In the genomic region with DNA sequence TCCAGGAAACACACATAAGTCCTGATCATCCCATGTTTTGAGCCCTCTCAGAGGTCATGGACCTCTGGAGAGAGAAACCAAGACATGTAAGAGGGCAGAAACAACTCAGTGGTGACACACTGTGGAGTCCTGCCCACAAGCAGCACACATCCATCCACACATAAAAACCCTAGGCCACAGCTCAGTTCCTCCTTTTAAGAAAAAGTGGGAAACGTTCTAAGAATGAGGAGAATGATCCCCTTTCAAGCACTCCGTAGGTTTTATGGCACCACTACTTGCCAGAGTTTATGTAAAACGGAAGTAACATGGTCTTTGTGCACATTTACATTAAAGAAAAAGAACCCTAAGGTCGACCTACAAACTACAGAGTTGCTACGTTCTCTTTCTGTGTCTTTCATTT, we compare ENCODE assay signal across 27 cellular contexts. TPM values are rescaled to one million over a fixed set of nuclear protein-coding genes. Genes with fewer than 3 reads are reported as not detected.
DNase-seq lines count a peak whose midpoint lies in the region; ATAC-seq and TF ChIP-seq lines count a peak whose summit lies in the region.
"Had no signal": no experiment of that assay in that cellular context is flagged by ENCODE, and none has a peak within 500 bp of the region (broad histone marks: within the 10 kb centered on the region; RNA-seq: fewer than 3 reads in every experiment).

No MANE protein-coding gene starts in this region.

- no peak overlapping the region for H3K4me3 Mint-ChIP-seq in activated naive CD8-positive, alpha-beta T cell
- H3K4me3 Mint-ChIP-seq in activated naive CD8-positive, alpha-beta T cell treated with anti-CD3 and anti-CD28 coated beads, Interleukin-2, amount 50 U/mL, for 24 hours, result no peak overlapping the region
- peak overlapping the region in 9 of 10 donors; percentile 37 to 75 (median 62) for H3K4me3 Mint-ChIP-seq in naive thymus-derived CD8-positive, alpha-beta T cell
- H3K4me3 Mint-ChIP-seq: brain; T-helper 1 cell treated with Interleukin-12 subunit alpha and Interleukin-12 subunit beta and Interleukin-4 antibody, amounts not matched to agents 30 μg/mL and 1 μg/mL, for 36 hours had no signal

- POLR2A ChIA-PET in naive thymus-derived CD8-positive, alpha-beta T cell (lab: Charles Lee), result interaction anchor here (2.4 kb wide), 1 partner anchor 20 kb away, joined by 10 read pairs; the partner anchor contains the start of gene ATAD1
- POLR2A ChIA-PET in PC-9 (lab: Charles Lee; ENCODE audit: unreplicated experiment), result no interaction called here

- TF ChIP-seq CTCF in GM13976 (IDR thresholded peaks at IDR 0.05; ENCODE audit: borderline replicate concordance, control extremely low read depth, extremely low read depth, insufficient read depth, missing control alignments), result peak; percentile 7
- no peak for TF ChIP-seq CTCF in NB4 (IDR thresholded peaks at IDR 0.05; ENCODE audit: low read depth, low read length)
- no peak for TF ChIP-seq CTCF in PC-9 (conservative IDR thresholded peaks at IDR 0.05)

- peaks cover 11% of the 10 kb centered on the region for H3K36me3 ChIP-seq in PC-9 (ENCODE audit: low read depth)
- H3K36me3 ChIP-seq: prostate gland, thoracic aorta had no signal

- H3K79me2 ChIP-seq in PC-9 (ENCODE audit: low read depth), result no peaks in the 10 kb centered on the region; the same call in 1 of the 2 replicates

- no peaks in the 10 kb centered on the region for H3F3A ChIP-seq in PC-9 (ENCODE audit: insufficient read depth, low read depth)

- no peak for ATAC-seq in activated naive CD8-positive, alpha-beta T cell treated with anti-CD3 and anti-CD28 coated beads, Interleukin-2, amount 50 U/mL, for 24 hours
- ATAC-seq in naive thymus-derived CD8-positive, alpha-beta T cell, result peak in 1 of 2 donors; percentile 32
- no peak for ATAC-seq in GM18868 (IDR thresholded peaks at IDR 0.05; ENCODE audit: unreplicated experiment)
- ATAC-seq: stimulated activated naive CD8-positive, alpha-beta T cell treated with anti-CD3 and anti-CD28 coated beads, Interleukin-15, Interleukin-2, amounts not matched to agents 100 U/mL and 50 U/mL, for 24 hours had no signal

- peak overlapping the region; percentile 22 for H3K27ac Mint-ChIP-seq in activated naive CD8-positive, alpha-beta T cell
- no peak overlapping the region for H3K27ac Mint-ChIP-seq in activated naive CD8-positive, alpha-beta T cell treated with anti-CD3 and anti-CD28 coated beads, Interleukin-2, amount 50 U/mL, for 24 hours
- H3K27ac Mint-ChIP-seq in naive thymus-derived CD8-positive, alpha-beta T cell, result peak overlapping the region in 9 of 10 donors; percentile 35 to 87 (median 78)
- H3K27ac Mint-ChIP-seq: brain; T-helper 1 cell treated with Interleukin-12 subunit alpha and Interleukin-12 subunit beta and Interleukin-4 antibody, amounts not matched to agents 30 μg/mL and 1 μg/mL, for 36 hours had no signal

- no peaks in the 10 kb centered on the region for H3K4me1 ChIP-seq in PC-9 (replicated peaks; ENCODE audit: insufficient read depth)
- H3K4me1 ChIP-seq: prostate gland had no signal

- H3K9me3 Mint-ChIP-seq in activated naive CD8-positive, alpha-beta T cell (ENCODE audit: low read depth), result peaks cover 3% of the 10 kb centered on the region
- peaks cover 3% of the 10 kb centered on the region for H3K9me3 Mint-ChIP-seq in activated naive CD8-positive, alpha-beta T cell treated with anti-CD3 and anti-CD28 coated beads, Interleukin-2, amount 50 U/mL, for 24 hours
- peaks cover 1 to 13% (median 6%) of the 10 kb centered on the region in 9 donors for H3K9me3 Mint-ChIP-seq in naive thymus-derived CD8-positive, alpha-beta T cell

- H3K36me3 Mint-ChIP-seq in activated naive CD8-positive, alpha-beta T cell, result peaks cover 32% of the 10 kb centered on the region
- H3K36me3 Mint-ChIP-seq in activated naive CD8-positive, alpha-beta T cell treated with anti-CD3 and anti-CD28 coated beads, Interleukin-2, amount 50 U/mL, for 24 hours (ENCODE audit: low read depth), result peaks cover 59% of the 10 kb centered on the region
- H3K36me3 Mint-ChIP-seq in naive thymus-derived CD8-positive, alpha-beta T cell, result peaks cover 13 to 47% (median 24%) of the 10 kb centered on the region in 3 donors

- no TSS peak for BruUV-seq in PC-9 (replicated peaks; lab: Mats Ljungman, UMichigan)

- no peak for TF ChIP-seq POLR2A in NB4 (IDR thresholded peaks at IDR 0.05; ENCODE audit: extremely low read depth, insufficient read length)

- H3K4me3 ChIP-seq in NB4 (ENCODE audit: low read depth, low read length), result no peak overlapping the region
- no peak overlapping the region for H3K4me3 ChIP-seq in PC-9
- H3K4me3 ChIP-seq: adrenal gland, GM23248, prostate gland, thoracic aorta, vagina had no signal

- H3K4me2 ChIP-seq in PC-9, result no peak overlapping the region
- H3K4me2 ChIP-seq: KMS-11 had no signal

- H3K9me3 ChIP-seq in PC-9 (ENCODE audit: insufficient read depth, low read depth), result no peaks in the 10 kb centered on the region
- H3K9me3 ChIP-seq: prostate gland, thoracic aorta had no signal

- no peak overlapping the region for H2AFZ ChIP-seq in PC-9
- H2AFZ ChIP-seq: GM23248 had no signal

- intact Hi-C loops in PC-9 (cut with micrococcal nuclease; ENCODE audit: unreplicated experiment), result no loop called here

- in situ Hi-C loops in GM13976 (cut with MboI; ENCODE audit: low sequenced_read_pairs, unreplicated experiment), result no loop called here
- in situ Hi-C loops in ACHN (cut with HindIII; ENCODE audit: low pct_ligation_motif_present, low pct_unique_long_range_greater_than_20kb, low sequenced_read_pairs), result no loop called here

- no peak for DNase-seq in activated naive CD8-positive, alpha-beta T cell treated with anti-CD3 and anti-CD28 coated beads, Interleukin-2, amount 50 U/mL, for 24 hours
- DNase-seq in GM13976 (ENCODE audit: low spot score), result no peak
- DNase-seq in NB4 (ENCODE audit: low read depth), result peak; percentile 16
- DNase-seq in naive thymus-derived CD8-positive, alpha-beta T cell, result peak in 2 of 10 donors; percentile 6 to 8
- no peak for DNase-seq in PC-9
- DNase-seq in ACHN, result no peak
- DNase-seq: activated CD8-positive, alpha-beta memory T cell treated with anti-CD3 and anti-CD28 coated beads for 24 hours; activated effector memory CD4-positive, alpha-beta T cell treated with Interleukin-2 at 50 U/mL for 16 hours; adrenal gland; DMS53; GM23248; hippocampal formation; mesendoderm; NCI-H1048; NCI-H1694 treated with DMSO at 0.1 percent for 48 hours; nucleus accumbens; stimulated activated CD4-positive, alpha-beta T cell treated with anti-CD3 and anti-CD28 coated beads, Interleukin-15, amount 100 ng/mL, for 24 hours; stimulated activated naive CD8-positive, alpha-beta T cell treated with anti-CD3 and anti-CD28 coated beads, Interleukin-15, Interleukin-2, amounts not matched to agents 100 U/mL and 50 U/mL, for 24 hours had no signal

- no peaks in the 10 kb centered on the region for H3K27me3 ChIP-seq in PC-9 (ENCODE audit: insufficient read depth, low read depth)
- H3K27me3 ChIP-seq: adrenal gland, vagina had no signal

- no peak overlapping the region for H3K27ac ChIP-seq in PC-9
- H3K27ac ChIP-seq: adrenal gland, GM23248, KMS-11, thoracic aorta, vagina had no signal

- CTCF ChIA-PET in PC-9 (lab: Charles Lee), result no interaction called here

- no peaks in the 10 kb centered on the region for H3K9me2 ChIP-seq in PC-9 (ENCODE audit: insufficient read depth)

- H3K4me1 Mint-ChIP-seq in activated naive CD8-positive, alpha-beta T cell (ENCODE audit: low read depth), result peaks cover 63% of the 10 kb centered on the region
- peaks cover 54% of the 10 kb centered on the region for H3K4me1 Mint-ChIP-seq in activated naive CD8-positive, alpha-beta T cell treated with anti-CD3 and anti-CD28 coated beads, Interleukin-2, amount 50 U/mL, for 24 hours
- H3K4me1 Mint-ChIP-seq in naive thymus-derived CD8-positive, alpha-beta T cell, result peaks cover 20 to 62% (median 60%) of the 10 kb centered on the region in 4 donors
- H3K4me1 Mint-ChIP-seq: brain had no signal

- H4K20me1 ChIP-seq in PC-9 (ENCODE audit: insufficient read depth), result no peaks in the 10 kb centered on the region; the same call in 1 of the 2 replicates

- no peaks in the 10 kb centered on the region for H3K27me3 Mint-ChIP-seq in activated naive CD8-positive, alpha-beta T cell
- H3K27me3 Mint-ChIP-seq in activated naive CD8-positive, alpha-beta T cell treated with anti-CD3 and anti-CD28 coated beads, Interleukin-2, amount 50 U/mL, for 24 hours, result no peaks in the 10 kb centered on the region
- H3K27me3 Mint-ChIP-seq in naive thymus-derived CD8-positive, alpha-beta T cell, result no peaks in the 10 kb centered on the region
- H3K27me3 Mint-ChIP-seq: brain had no signal

RNA-seq across cellular contexts. Expression of gene ATAD1, which starts 19.9 kb away (rescaled TPM):
- 10 to 100 TPM; 53.3 to 59.7 TPM for total RNA-seq in naive thymus-derived CD8-positive, alpha-beta T cell
- polyA plus RNA-seq in naive thymus-derived CD8-positive, alpha-beta T cell, result 10 to 100 TPM; 32.4 to 39.0 (median 35.9) TPM
- 21.8 and 26.3 TPM in 2 replicates for total RNA-seq in PC-9 (2021)
- total RNA-seq: RPMI7951 had no signal

Comparison
In these comparisons a context has a peak if more than half of its experiments do, and no peak if none do; other contexts are left out.
1. H3K4me3 Mint-ChIP-seq: peak in naive thymus-derived CD8-positive, alpha-beta T cell (9 of 10); none in activated naive CD8-positive, alpha-beta T cell (single experiment) and activated naive CD8-positive, alpha-beta T cell treated with anti-CD3 and anti-CD28 coated beads, Interleukin-2, amount 50 U/mL, for 24 hours (single experiment).